10 cellular contexts compared by ENCODE assay signal in the genomic region with DNA sequence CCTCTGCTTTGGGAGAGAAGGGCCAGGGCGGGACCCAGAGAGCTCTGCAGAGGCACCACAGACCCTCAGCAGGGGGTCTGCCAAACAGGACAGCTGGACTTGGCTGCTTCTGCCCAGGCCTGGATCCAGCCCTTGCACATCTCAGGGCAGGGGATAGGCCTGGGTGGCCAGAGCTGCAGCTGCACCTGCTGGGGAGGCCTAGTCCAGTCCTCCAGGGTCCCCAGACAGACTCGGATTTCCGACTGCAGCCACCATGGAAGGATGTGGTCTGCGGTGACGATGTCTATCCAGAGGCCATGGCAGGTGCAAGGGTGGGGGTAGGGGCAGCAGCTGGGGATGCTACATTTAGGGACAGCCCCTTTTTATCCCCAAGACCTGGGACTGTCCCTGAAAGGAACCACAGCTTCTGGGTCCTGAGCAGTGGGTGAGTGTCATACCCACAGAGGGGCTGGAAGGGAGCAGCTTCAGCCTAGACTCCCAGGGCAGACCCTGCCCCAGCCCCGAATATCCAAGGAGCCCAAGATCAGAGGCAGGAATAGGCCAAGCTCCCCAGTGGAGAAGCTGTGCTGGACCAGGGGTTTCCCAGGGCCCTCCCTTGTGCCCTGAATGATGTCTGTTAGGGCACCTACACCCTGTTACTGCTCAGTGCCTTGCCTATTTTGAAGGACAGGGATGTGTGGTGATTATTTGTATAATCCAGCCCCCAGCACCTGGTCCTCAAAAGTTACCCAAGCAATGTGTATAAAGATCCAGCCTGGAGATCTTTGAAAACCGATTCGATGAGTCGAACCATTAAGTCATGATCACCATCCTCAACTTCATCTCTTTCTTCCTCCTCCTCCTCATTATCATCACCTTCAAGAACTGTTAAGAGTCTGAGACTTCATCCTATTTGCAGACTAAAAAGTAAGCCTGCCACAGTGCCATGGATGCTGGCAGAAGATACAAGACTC. TPM values are rescaled to one million over a fixed set of nuclear protein-coding genes. Genes with fewer than 3 reads are reported as not detected.
DNase-seq lines count a peak whose midpoint lies in the region; ATAC-seq and TF ChIP-seq lines count a peak whose summit lies in the region.
"Had no signal": no experiment of that assay in that cellular context is flagged by ENCODE, and none has a peak within 500 bp of the region (broad histone marks: within the 10 kb centered on the region; RNA-seq: fewer than 3 reads in every experiment).

No MANE protein-coding gene starts in this region.

- 24% methylated on average over 9 of the region's 9 CpGs for WGBS in SK-N-SH (ENCODE audit: low lambda C conversion rate)

- TF ChIP-seq RAD21 in SK-N-SH (IDR thresholded peaks at IDR 0.05; ENCODE audit: low read length): no peak

- H3K4me3 ChIP-seq in CD4-positive, CD25-positive, alpha-beta regulatory T cell (ENCODE audit: low read depth, low read length): no peak overlapping the region
- no peak overlapping the region for H3K4me3 ChIP-seq in SK-N-SH (ENCODE audit: low read depth in 2 of 2, low read length in 1 of 2)
- H3K4me3 ChIP-seq: cardiac muscle cell had no signal

- CTCF ChIA-PET in SK-N-SH (lab: Yijun Ruan, JAX): interaction anchor here (0.7 to 10.5 kb wide), 30 partner anchors 10 to 463 kb away, joined by 3 to 344 read pairs (median 12); partner anchors contain the start of gene PRAME

- no peak overlapping the region for H2AFZ ChIP-seq in SK-N-SH (ENCODE audit: low read depth)

- no peaks in the 10 kb centered on the region for H3K9me3 Mint-ChIP-seq in CD4-positive, CD25-positive, alpha-beta regulatory T cell
- no peaks in the 10 kb centered on the region for H3K9me3 Mint-ChIP-seq in activated naive CD8-positive, alpha-beta T cell treated with anti-CD3 and anti-CD28 coated beads, Interleukin-2, amount 10 ng/mL, durations not matched to agents 7 days and 5 days

- no peaks in the 10 kb centered on the region for H3K79me2 ChIP-seq in SK-N-SH (ENCODE audit: insufficient read depth)

- H3K4me2 ChIP-seq in SK-N-SH: no peak overlapping the region

- TF ChIP-seq EP300 in SK-N-SH (IDR thresholded peaks at IDR 0.05; ENCODE audit: borderline replicate concordance in 1 of 2, low read depth in 1 of 2, low read length in 1 of 2): no peak

- H3K4me1 ChIP-seq in CD4-positive, CD25-positive, alpha-beta regulatory T cell (ENCODE audit: control insufficient read depth, insufficient read depth, low read length, poor library complexity, severe bottlenecking): no peaks in the 10 kb centered on the region
- H3K4me1 ChIP-seq in SK-N-SH (ENCODE audit: control insufficient read depth in 1 of 2, insufficient read depth in 2 of 2, low read depth in 1 of 2, low read length in 1 of 2): peaks cover 0 to 25% of the 10 kb centered on the region in 2 experiments; a peak in 2 of 4 replicates

- ATAC-seq in CD4-positive, CD25-positive, alpha-beta regulatory T cell (ENCODE audit: low read depth in 2 of 2): peak; percentile 22 to 29
- ATAC-seq in HG03196 (IDR thresholded peaks at IDR 0.05; ENCODE audit: unreplicated experiment): peak; percentile 49
- peak; percentile 69 for ATAC-seq in activated naive CD8-positive, alpha-beta T cell treated with anti-CD3 and anti-CD28 coated beads, Interleukin-2, amount 10 ng/mL, durations not matched to agents 7 days and 5 days (ENCODE audit: low read depth)

- H3K36me3 Mint-ChIP-seq in CD4-positive, CD25-positive, alpha-beta regulatory T cell: no peaks in the 10 kb centered on the region
- no peaks in the 10 kb centered on the region for H3K36me3 Mint-ChIP-seq in activated naive CD8-positive, alpha-beta T cell treated with anti-CD3 and anti-CD28 coated beads, Interleukin-2, amount 10 ng/mL, durations not matched to agents 7 days and 5 days

- no peaks in the 10 kb centered on the region for H3K9me2 ChIP-seq in SK-N-SH

- peaks cover 2% of the 10 kb centered on the region for H3K27me3 ChIP-seq in CD4-positive, CD25-positive, alpha-beta regulatory T cell (ENCODE audit: control insufficient read depth, insufficient read depth, low read length)
- peaks cover 10% of the 10 kb centered on the region for H3K27me3 ChIP-seq in SK-N-SH (ENCODE audit: insufficient read depth)
- H3K27me3 ChIP-seq: cardiac muscle cell had no signal

- H3K27me3 Mint-ChIP-seq in CD4-positive, CD25-positive, alpha-beta regulatory T cell: peaks cover 25% of the 10 kb centered on the region
- H3K27me3 Mint-ChIP-seq in activated naive CD8-positive, alpha-beta T cell treated with anti-CD3 and anti-CD28 coated beads, Interleukin-2, amount 10 ng/mL, durations not matched to agents 7 days and 5 days: peaks cover 28% of the 10 kb centered on the region

- no peak overlapping the region for H3K9ac ChIP-seq in SK-N-SH

- no peak overlapping the region for H3K27ac Mint-ChIP-seq in CD4-positive, CD25-positive, alpha-beta regulatory T cell
- H3K27ac Mint-ChIP-seq in activated naive CD8-positive, alpha-beta T cell treated with anti-CD3 and anti-CD28 coated beads, Interleukin-2, amount 10 ng/mL, durations not matched to agents 7 days and 5 days: no peak overlapping the region

- POLR2A ChIA-PET in activated naive CD8-positive, alpha-beta T cell treated with anti-CD3 and anti-CD28 coated beads, Interleukin-2, amount 10 ng/mL, durations not matched to agents 7 days and 5 days (lab: Charles Lee): interaction anchor here (0.9 to 1.5 kb wide), 2 partner anchors 20 to 75 kb away, joined by 3 to 6 read pairs; no protein-coding TSS in a partner anchor
- POLR2A ChIA-PET in SK-N-SH (lab: Yijun Ruan, JAX): no interaction called here

- no peak for TF ChIP-seq CTCF in SK-N-SH (IDR thresholded peaks at IDR 0.05)

- H3K4me1 Mint-ChIP-seq in CD4-positive, CD25-positive, alpha-beta regulatory T cell: peaks cover 0 to 3% (median 1%) of the 10 kb centered on the region in 4 donors
- H3K4me1 Mint-ChIP-seq in activated naive CD8-positive, alpha-beta T cell treated with anti-CD3 and anti-CD28 coated beads, Interleukin-2, amount 10 ng/mL, durations not matched to agents 7 days and 5 days: peaks cover 8% of the 10 kb centered on the region

- no peaks in the 10 kb centered on the region for H4K20me1 ChIP-seq in SK-N-SH (ENCODE audit: insufficient read depth)

- H3K27ac ChIP-seq in CD4-positive, CD25-positive, alpha-beta regulatory T cell (ENCODE audit: insufficient read depth, low read length, poor library complexity, severe bottlenecking): no peak overlapping the region
- no peak overlapping the region for H3K27ac ChIP-seq in SK-N-SH (ENCODE audit: low read depth in 2 of 2, low read length in 1 of 2)
- H3K27ac ChIP-seq: cardiac muscle cell had no signal

- H3K9me3 ChIP-seq in CD4-positive, CD25-positive, alpha-beta regulatory T cell (ENCODE audit: control insufficient read depth in 2 of 2, low read length in 2 of 2): no peaks in the 10 kb centered on the region
- no peaks in the 10 kb centered on the region for H3K9me3 ChIP-seq in SK-N-SH

- no peaks in the 10 kb centered on the region for H3F3A ChIP-seq in SK-N-SH (replicated peaks; ENCODE audit: insufficient read depth)

- DNase-seq in CD4-positive, CD25-positive, alpha-beta regulatory T cell: peak in 1 of 3 donors; percentile 60
- peak; percentile 77 for DNase-seq in GM19240 (ENCODE audit: insufficient read length, low spot score)
- DNase-seq in activated naive CD8-positive, alpha-beta T cell treated with anti-CD3 and anti-CD28 coated beads, Interleukin-2, amount 10 ng/mL, durations not matched to agents 7 days and 5 days: peak; percentile 62
- no peak for DNase-seq in NCI-H1694 (lab: John Stamatoyannopoulos, UW)
- no peak for DNase-seq in DMS 273 (lab: John Stamatoyannopoulos, UW; ENCODE audit: unreplicated experiment)
- DNase-seq in DMS53 (lab: John Stamatoyannopoulos, UW): no peak
- no peak for DNase-seq in SK-N-SH
- DNase-seq: COR-L47 had no signal

- H3K4me3 Mint-ChIP-seq in CD4-positive, CD25-positive, alpha-beta regulatory T cell: no peak overlapping the region
- H3K4me3 Mint-ChIP-seq in activated naive CD8-positive, alpha-beta T cell treated with anti-CD3 and anti-CD28 coated beads, Interleukin-2, amount 10 ng/mL, durations not matched to agents 7 days and 5 days: no peak overlapping the region

- H3K36me3 ChIP-seq in CD4-positive, CD25-positive, alpha-beta regulatory T cell (ENCODE audit: control insufficient read depth, insufficient read depth, low read length): no peaks in the 10 kb centered on the region
- no peaks in the 10 kb centered on the region for H3K36me3 ChIP-seq in SK-N-SH (replicated peaks in 1 of 2; ENCODE audit: control insufficient read depth in 1 of 2, insufficient read depth in 2 of 2, low read length in 1 of 2)
- H3K36me3 ChIP-seq: cardiac muscle cell had no signal

TF ChIP-seq in SK-N-SH, 30 proteins besides CTCF, POLR2A, EP300 and RAD21 (continues in another document):
- TF ChIP-seq FOXJ3 (CRISPR knock-in tag; IDR thresholded peaks at IDR 0.05) (no peak), YY1 (IDR thresholded peaks at IDR 0.05; ENCODE audit: low read depth) (no peak), POLR2AphosphoS5 (IDR thresholded peaks at IDR 0.05; ENCODE audit: low read depth, low read length) (no peak)
- TF ChIP-seq, protein P1, sequence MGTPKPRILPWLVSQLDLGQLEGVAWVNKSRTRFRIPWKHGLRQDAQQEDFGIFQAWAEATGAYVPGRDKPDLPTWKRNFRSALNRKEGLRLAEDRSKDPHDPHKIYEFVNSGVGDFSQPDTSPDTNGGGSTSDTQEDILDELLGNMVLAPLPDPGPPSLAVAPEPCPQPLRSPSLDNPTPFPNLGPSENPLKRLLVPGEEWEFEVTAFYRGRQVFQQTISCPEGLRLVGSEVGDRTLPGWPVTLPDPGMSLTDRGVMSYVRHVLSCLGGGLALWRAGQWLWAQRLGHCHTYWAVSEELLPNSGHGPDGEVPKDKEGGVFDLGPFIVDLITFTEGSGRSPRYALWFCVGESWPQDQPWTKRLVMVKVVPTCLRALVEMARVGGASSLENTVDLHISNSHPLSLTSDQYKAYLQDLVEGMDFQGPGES (IDR thresholded peaks at IDR 0.05; ENCODE audit: low read depth, low read length): no peak

RNA-seq across cellular contexts. Expression of gene IGLL5, which starts 2.5 kb away (rescaled TPM):
- total RNA-seq in CD4-positive, CD25-positive, alpha-beta regulatory T cell: 0.39 TPM
- 1 to 10 TPM in 1 of 4 donors, under 1 TPM in 1, not detected in 2; 0.27 to 1.4 TPM for polyA plus RNA-seq in CD4-positive, CD25-positive, alpha-beta regulatory T cell
- total RNA-seq in activated naive CD8-positive, alpha-beta T cell treated with anti-CD3 and anti-CD28 coated beads, Interleukin-2, amount 10 ng/mL, durations not matched to agents 7 days and 5 days: not detected
- not detected in 2 replicates for polyA plus RNA-seq in SK-N-SH (2012; rRNA removed)
- not detected in 2 replicates for polyA plus RNA-seq in SK-N-SH (2012; cell fraction: cytosol; rRNA removed)
- not detected in 2 replicates for polyA plus RNA-seq in SK-N-SH (2012; cell fraction: nucleus; rRNA removed)
- total RNA-seq: cardiac muscle cell had no signal
- polyA plus RNA-seq: cardiac muscle cell had no signal

Comparison
In these comparisons a context has a peak if more than half of its experiments do, and no peak if none do; other contexts are left out.
1. DNase-seq: peak in GM19240 (single experiment) and activated naive CD8-positive, alpha-beta T cell treated with anti-CD3 and anti-CD28 coated beads, Interleukin-2, amount 10 ng/mL, durations not matched to agents 7 days and 5 days (single experiment); none in NCI-H1694 (single experiment), DMS 273 (single experiment), DMS53 (single experiment) and SK-N-SH (single experiment).
2. Peak in every context shown above with its lines, with median percentiles within 50 percentile points of each other: ATAC-seq.